In genomic region chr11:132125855-132126841, GRCh38 we compare ENCODE assay signal across 8 cellular contexts.
DNase-seq lines count a peak whose midpoint lies in the region; ATAC-seq, FAIRE-seq and TF ChIP-seq lines count a peak whose summit lies in the region.

No MANE protein-coding gene starts in this region.

- H4K20me1 ChIP-seq in GM12878 (ENCODE audit: control insufficient read depth, insufficient read depth): no peaks in the 10 kb centered on the region

- RAD21 ChIA-PET in GM12878 (lab: Charles Lee; ENCODE audit: unreplicated experiment): interaction anchor here (0.6 to 2.7 kb wide), 6 partner anchors 257 to 757 kb away, joined by 3 to 48 read pairs (median 6); no protein-coding TSS in a partner anchor

- no peak for FAIRE-seq in GM12878 (lab: Jason Lieb, UNC)

- peak overlapping the region; percentile 69 for H3K4me2 ChIP-seq in GM12878 (ENCODE audit: control insufficient read depth, insufficient read depth)

- H3K9me3 Mint-ChIP-seq in Caco-2 (ENCODE audit: unreplicated experiment): no peaks in the 10 kb centered on the region

- H3K27ac Mint-ChIP-seq in Caco-2 (ENCODE audit: unreplicated experiment): no peak overlapping the region

- no peak for TF ChIP-seq RAD21 in GM12878 (IDR thresholded peaks at IDR 0.05; ENCODE audit: insufficient read depth, low read depth, low read length)

- peak overlapping the region; percentile 27; the same call in 1 of the 2 replicates for H3K4me3 ChIP-seq in GM08714 (ENCODE audit: low read length)
- peak overlapping the region; percentile 9; the same call in 1 of the 2 replicates for H3K4me3 ChIP-seq in MG63
- H3K4me3 ChIP-seq in GM12878: peak overlapping the region; percentile 27; the same call in 1 of the 2 replicates
- H3K4me3 ChIP-seq in vagina: peak overlapping the region; percentile 30 to 37
- no peak overlapping the region for H3K4me3 ChIP-seq in body of pancreas
- H3K4me3 ChIP-seq in Caco-2 (ENCODE audit: low read depth, low read length): no peak overlapping the region

- ATAC-seq in GM12878: peak; percentile 62
- no peak for ATAC-seq in body of pancreas

- no peak overlapping the region for H3K27ac ChIP-seq in GM12878 (ENCODE audit: control insufficient read depth, insufficient read depth)
- H3K27ac ChIP-seq in vagina: no peak overlapping the region
- H3K27ac ChIP-seq in body of pancreas: no peak overlapping the region

- SMC1A ChIA-PET in GM12878 (lab: Charles Lee; ENCODE audit: uncharacterized antibody, unreplicated experiment): interaction anchor here (0.6 to 3.5 kb wide), 14 partner anchors 8 to 379 kb away, joined by 3 to 34 read pairs (median 3); no protein-coding TSS in a partner anchor

- H2AFZ ChIP-seq in GM12878 (ENCODE audit: control insufficient read depth, low read depth, low read length): peak overlapping the region; percentile 45

- TF ChIP-seq CTCF in GM12878 (IDR thresholded peaks at IDR 0.05 in 2 of 3, conservative IDR thresholded peaks at IDR 0.05 in 1 of 3; ENCODE audit: control insufficient read depth in 2 of 3, extremely low read depth in 1 of 3, insufficient read depth in 1 of 3, low read depth in 3 of 3, low read length in 3 of 3): no peak
- no peak for TF ChIP-seq CTCF in vagina (IDR thresholded peaks at IDR 0.05)
- TF ChIP-seq CTCF in body of pancreas (IDR thresholded peaks at IDR 0.05): no peak
- TF ChIP-seq CTCF in Caco-2 (IDR thresholded peaks at IDR 0.05; ENCODE audit: insufficient read depth in 1 of 2, low read depth in 1 of 2, low read length in 1 of 2, severe bottlenecking in 1 of 2, unreplicated experiment in 1 of 2): no peak

- H3K27me3 Mint-ChIP-seq in Caco-2 (ENCODE audit: insufficient read depth, unreplicated experiment): peaks cover 2% of the 10 kb centered on the region

- H3K36me3 ChIP-seq in MG63 (no peaks in the 10 kb centered on the region), GM12878 (ENCODE audit: control insufficient read depth in 2 of 2, insufficient read depth in 2 of 2, low read length in 1 of 2) (no peaks in the 10 kb centered on the region), vagina (no peaks in the 10 kb centered on the region), body of pancreas (replicated peaks in 1 of 2; ENCODE audit: insufficient read depth in 1 of 2, low read depth in 2 of 2) (no peaks in the 10 kb centered on the region), Caco-2 (ENCODE audit: control insufficient read depth, insufficient read depth, low read length) (no peaks in the 10 kb centered on the region)

- DNase-seq in MG63 (peak; percentile 55), GM12878 (ENCODE audit: low read depth, low spot score) (no peak), kidney tubule cell (ENCODE audit: low spot score) (peak; percentile 38), vagina (ENCODE audit: extremely low spot score in 2 of 2) (no peak), body of pancreas (no peak), Caco-2 (no peak)
- no peak for DNase-seq in activated naive CD4-positive, alpha-beta T cell treated with anti-CD3 and anti-CD28 coated beads, Interleukin-2, amount 50 U/mL, for 16 hours

- H3K4me1 Mint-ChIP-seq in Caco-2 (ENCODE audit: low read depth, unreplicated experiment): no peaks in the 10 kb centered on the region

- H3K79me2 ChIP-seq in GM12878 (ENCODE audit: control insufficient read depth, insufficient read depth, low read length): no peaks in the 10 kb centered on the region

- BruUV-seq in GM12878 (replicated peaks; lab: Mats Ljungman, UMichigan) (no TSS peak), Caco-2 (replicated peaks; lab: Mats Ljungman, UMichigan) (no TSS peak)

- intact Hi-C loops in GM12878 (cut with micrococcal nuclease; ENCODE audit: unreplicated experiment): loop anchor here (2.0 to 5.0 kb wide), 3 partner anchors 276 to 429 kb away; no protein-coding TSS in a partner anchor
- intact Hi-C loops in vagina (cut with DNase I): no loop called here
- intact Hi-C loops in body of pancreas (cut with DNase I): no loop called here
- intact Hi-C loops in Caco-2 (cut with micrococcal nuclease; ENCODE audit: unreplicated experiment): loop anchor here (2.0 kb wide), 1 partner anchor 259 kb away; no protein-coding TSS in a partner anchor

- TF ChIP-seq POLR2A in GM12878 (IDR thresholded peaks at IDR 0.05; ENCODE audit: low read depth, low read length) (no peak), vagina (IDR thresholded peaks at IDR 0.05) (no peak), body of pancreas (IDR thresholded peaks at IDR 0.05) (no peak)

- in situ Hi-C loops in GM12878 (cut with MboI): loop anchor here (5.0 kb wide), 1 partner anchor 259 kb away; no protein-coding TSS in a partner anchor

- no peak for TF ChIP-seq EP300 in GM12878 (IDR thresholded peaks at IDR 0.05; ENCODE audit: borderline replicate concordance in 1 of 2, control insufficient read depth in 1 of 2, low read depth in 2 of 2, low read length in 2 of 2)

- H3K27me3 ChIP-seq in MG63 (no peaks in the 10 kb centered on the region), GM12878 (replicated peaks in 1 of 2; ENCODE audit: control insufficient read depth in 2 of 2, insufficient read depth in 2 of 2, low read length in 1 of 2) (no peaks in the 10 kb centered on the region; a peak in 2 of 4 replicates), vagina (no peaks in the 10 kb centered on the region), body of pancreas (no peaks in the 10 kb centered on the region), Caco-2 (replicated peaks; ENCODE audit: control insufficient read depth, insufficient read depth, low read length) (no peaks in the 10 kb centered on the region)

- CTCF ChIA-PET in GM12878 (lab: Yijun Ruan, JAX) (interaction anchor here (0.6 to 2.2 kb wide), 24 partner anchors 8 to 438 kb away, joined by 3 to 66 read pairs (median 4); no protein-coding TSS in a partner anchor), Caco-2 (lab: Charles Lee) (interaction anchor here (1.0 kb wide), 2 partner anchors 258 to 431 kb away, joined by 4 to 7 read pairs; no protein-coding TSS in a partner anchor)

- no peaks in the 10 kb centered on the region for H3K36me3 Mint-ChIP-seq in Caco-2 (ENCODE audit: insufficient read depth, unreplicated experiment)

- no peaks in the 10 kb centered on the region for H3K9me3 ChIP-seq in MG63
- H3K9me3 ChIP-seq in GM12878 (replicated peaks; ENCODE audit: control insufficient read depth, insufficient read depth, low read length): no peaks in the 10 kb centered on the region
- H3K9me3 ChIP-seq in vagina: no peaks in the 10 kb centered on the region
- H3K9me3 ChIP-seq in body of pancreas: no peaks in the 10 kb centered on the region
- H3K9me3 ChIP-seq in Caco-2: no peaks in the 10 kb centered on the region; the same call in none of the 2 replicates

- H3K4me1 ChIP-seq in GM12878 (ENCODE audit: control insufficient read depth, insufficient read depth, low read length) (peaks cover 3% of the 10 kb centered on the region), vagina (peaks cover 18% of the 10 kb centered on the region), body of pancreas (peaks cover 16% of the 10 kb centered on the region), Caco-2 (no peaks in the 10 kb centered on the region)

- H3K9ac ChIP-seq in GM12878 (ENCODE audit: control insufficient read depth, insufficient read depth, low read length): no peak overlapping the region

- POLR2A ChIA-PET in GM12878 (lab: Charles Lee): no interaction called here
- POLR2A ChIA-PET in Caco-2 (lab: Charles Lee): no interaction called here

- WGBS in GM12878 (ENCODE audit: insufficient coverage, insufficient replicate concordance, low lambda C conversion rate, missing lambda C conversion rate): 41% methylated on average over 20 of the region's 21 CpGs
- WGBS in body of pancreas, 2 donors: 15 to 18% methylated on average over 21 of the region's 21 CpGs

- H3K4me3 Mint-ChIP-seq in Caco-2 (ENCODE audit: unreplicated experiment): no peak overlapping the region

TF ChIP-seq in GM12878, 131 proteins besides CTCF, POLR2A, EP300 and RAD21 (continues in another document):
- TF ChIP-seq DPF2 (IDR thresholded peaks at IDR 0.05): no peak
- TF ChIP-seq ATF2 (IDR thresholded peaks at IDR 0.05; ENCODE audit: low read length): no peak
- TF ChIP-seq TCF7 (IDR thresholded peaks at IDR 0.05; ENCODE audit: borderline replicate concordance): no peak
- TF ChIP-seq CEBPZ (IDR thresholded peaks at IDR 0.05; ENCODE audit: low read depth, low read length): no peak
- TF ChIP-seq KLF5 (IDR thresholded peaks at IDR 0.05; ENCODE audit: partially characterized antibody): no peak

Comparison
In these comparisons a context has a peak if more than half of its experiments do, and no peak if none do; other contexts are left out.
1. H3K4me3 ChIP-seq: peak in GM08714 (single experiment), MG63 (single experiment), GM12878 (single experiment) and vagina (2 of 2); none in body of pancreas (0 of 2) and Caco-2 (single experiment).
2. DNase-seq: peak in MG63 (single experiment) and kidney tubule cell (single experiment); none in GM12878 (single experiment), vagina (0 of 2), body of pancreas (0 of 4), activated naive CD4-positive, alpha-beta T cell treated with anti-CD3 and anti-CD28 coated beads, Interleukin-2, amount 50 U/mL, for 16 hours (single experiment) and Caco-2 (0 of 2).
3. intact Hi-C loops: an anchor here in GM12878 (2.0 to 5.0 kb wide) and Caco-2 (2.0 kb wide); none called in vagina and body of pancreas.